Comparison of ENCODE assay signal across 8 cellular contexts in the genomic region with DNA sequence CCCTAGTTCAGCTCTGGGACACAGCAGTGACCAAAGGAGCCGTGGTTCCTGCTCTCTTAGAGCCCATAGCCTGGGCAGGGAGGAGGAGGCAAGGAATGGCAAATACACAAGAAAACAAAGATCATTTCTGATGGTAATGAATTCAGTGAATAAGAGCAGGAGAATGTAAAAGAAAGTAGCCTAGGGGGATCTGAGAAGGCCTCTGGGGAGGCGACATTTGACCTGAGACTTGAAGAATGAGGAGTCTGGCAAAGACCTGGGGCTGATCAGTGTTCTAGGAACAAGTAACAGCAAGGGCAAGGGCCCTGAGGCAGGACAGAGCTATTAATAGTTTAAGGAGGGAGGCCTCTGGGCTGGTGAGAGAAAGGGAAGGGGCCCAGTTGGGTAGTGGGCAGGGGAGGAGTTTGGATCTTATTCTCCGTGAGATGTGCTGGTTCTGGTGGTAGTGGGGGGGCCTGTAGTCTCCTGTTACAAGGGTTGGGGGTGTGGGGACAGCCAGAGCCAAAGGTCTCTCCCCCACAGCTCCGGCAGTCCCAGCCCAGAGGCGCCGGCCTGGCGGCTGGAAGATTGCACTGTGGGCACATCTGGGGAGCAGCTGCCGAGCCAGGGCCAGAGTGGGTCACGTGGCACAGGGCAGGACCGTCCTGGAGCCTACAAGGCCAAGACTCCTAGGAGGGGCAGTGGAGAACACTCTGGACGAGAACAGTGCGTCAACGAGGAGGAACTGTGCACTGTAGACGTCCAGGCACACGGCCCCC. TPM values are rescaled to one million over a fixed set of nuclear protein-coding genes. Genes with fewer than 3 reads are reported as not detected.
A peak's percentile ranks its signal among the peaks of the same experiment; 100 is the strongest.
DNase-seq lines count a peak whose midpoint lies in the region; ATAC-seq and TF ChIP-seq lines count a peak whose summit lies in the region.
"Had no signal": no experiment of that assay in that cellular context is flagged by ENCODE, and none has a peak within 500 bp of the region (broad histone marks: within the 10 kb centered on the region; RNA-seq: fewer than 3 reads in every experiment).

No MANE protein-coding gene starts in this region.

- no peaks in the 10 kb centered on the region for H3K79me2 ChIP-seq in KMS-11 (ENCODE audit: insufficient read depth, low read depth)

- no peaks in the 10 kb centered on the region for H3K27me3 ChIP-seq in KMS-11 (ENCODE audit: insufficient read depth, low read depth)
- H3K27me3 ChIP-seq in upper lobe of right lung, result no peaks in the 10 kb centered on the region

- no peak overlapping the region for H3K9ac ChIP-seq in KMS-11

- TF ChIP-seq CTCF in KMS-11 (conservative IDR thresholded peaks at IDR 0.05; ENCODE audit: low read depth, low read length), result no peak
- no peak for TF ChIP-seq CTCF in cardiac fibroblast (IDR thresholded peaks at IDR 0.05; ENCODE audit: low read depth, low read length)
- TF ChIP-seq CTCF in upper lobe of right lung (IDR thresholded peaks at IDR 0.05), result no peak

- DNase-seq in cardiac fibroblast (ENCODE audit: low read depth in 2 of 2) (peak; percentile 88 to 99), left lobe of liver (ENCODE audit: low spot score) (peak; percentile 70), upper lobe of right lung (peak; percentile 91), COR-L47 (lab: John Stamatoyannopoulos, UW) (no peak)
- DNase-seq in activated CD4-positive, alpha-beta T cell treated with anti-CD3 and anti-CD28 coated beads for 1 hour, result no peak

- ATAC-seq in left lobe of liver, result peak; percentile 56
- ATAC-seq in upper lobe of right lung, result peak; percentile 91
- no peak for ATAC-seq in GM21390 (IDR thresholded peaks at IDR 0.05; ENCODE audit: unreplicated experiment)

- no peaks in the 10 kb centered on the region for H3K9me3 ChIP-seq in upper lobe of right lung

- H3K27ac ChIP-seq in KMS-11, result no peak overlapping the region
- H3K27ac ChIP-seq in upper lobe of right lung, result peak overlapping the region; percentile 79

- H3K4me1 ChIP-seq in KMS-11 (ENCODE audit: low read depth, poor library complexity, severe bottlenecking) (peaks cover 14% of the 10 kb centered on the region), upper lobe of right lung (peaks cover 31% of the 10 kb centered on the region)

- H3K4me3 ChIP-seq in KMS-11 (IDR thresholded peaks at IDR 0.05; ENCODE audit: insufficient read depth, low read depth, low read length) (no peak overlapping the region), cardiac fibroblast (replicated peaks in 1 of 2; ENCODE audit: low read depth in 2 of 2, low read length in 2 of 2) (no peak overlapping the region), upper lobe of right lung (no peak overlapping the region)

- H2AFZ ChIP-seq in KMS-11 (ENCODE audit: low read depth), result no peak overlapping the region

- H3K4me2 ChIP-seq in KMS-11, result peak overlapping the region; percentile 10; the same call in 1 of the 2 replicates

- intact Hi-C loops in upper lobe of right lung (cut with DNase I), result no loop called here

- no peaks in the 10 kb centered on the region for H4K20me1 ChIP-seq in KMS-11 (ENCODE audit: insufficient read depth)

- H3K36me3 ChIP-seq in KMS-11 (ENCODE audit: insufficient read depth) (no peaks in the 10 kb centered on the region), upper lobe of right lung (no peaks in the 10 kb centered on the region)

RNA-seq across cellular contexts. Expression of a gene that starts 9.3 kb away (rescaled TPM):
- total RNA-seq in left lobe of liver (37.2 TPM), upper lobe of right lung (515 TPM)

RNA-seq across cellular contexts. Expression of a gene that starts 41.9 kb away (rescaled TPM):
- not detected for total RNA-seq in left lobe of liver
- total RNA-seq in upper lobe of right lung, result 19.1 TPM
- total RNA-seq: T-helper 1 cell treated with Interleukin-12 subunit alpha and Interleukin-12 subunit beta and Interleukin-4 antibody, amounts not matched to agents 30 ng/mL and 1 ng/mL, for 36 hours had no signal

Comparison
In these comparisons a context has a peak if more than half of its experiments do, and no peak if none do; other contexts are left out.
1. DNase-seq: peak in cardiac fibroblast (2 of 2), left lobe of liver (single experiment) and upper lobe of right lung (single experiment); none in COR-L47 (single experiment) and activated CD4-positive, alpha-beta T cell treated with anti-CD3 and anti-CD28 coated beads for 1 hour (single experiment).
2. RNA of a gene that starts 9.3 kb away (total RNA-seq): 515 TPM in upper lobe of right lung (single experiment); 37.2 TPM in left lobe of liver (single experiment); every median in the first group is over 10 times any median in the second.
3. RNA of a gene that starts 41.9 kb away (total RNA-seq): 19.1 TPM in upper lobe of right lung (single experiment); not detected in left lobe of liver (single experiment); every median in the first group is over 10 times any median in the second.